8 cellular contexts compared by ENCODE assay signal in the genomic region with DNA sequence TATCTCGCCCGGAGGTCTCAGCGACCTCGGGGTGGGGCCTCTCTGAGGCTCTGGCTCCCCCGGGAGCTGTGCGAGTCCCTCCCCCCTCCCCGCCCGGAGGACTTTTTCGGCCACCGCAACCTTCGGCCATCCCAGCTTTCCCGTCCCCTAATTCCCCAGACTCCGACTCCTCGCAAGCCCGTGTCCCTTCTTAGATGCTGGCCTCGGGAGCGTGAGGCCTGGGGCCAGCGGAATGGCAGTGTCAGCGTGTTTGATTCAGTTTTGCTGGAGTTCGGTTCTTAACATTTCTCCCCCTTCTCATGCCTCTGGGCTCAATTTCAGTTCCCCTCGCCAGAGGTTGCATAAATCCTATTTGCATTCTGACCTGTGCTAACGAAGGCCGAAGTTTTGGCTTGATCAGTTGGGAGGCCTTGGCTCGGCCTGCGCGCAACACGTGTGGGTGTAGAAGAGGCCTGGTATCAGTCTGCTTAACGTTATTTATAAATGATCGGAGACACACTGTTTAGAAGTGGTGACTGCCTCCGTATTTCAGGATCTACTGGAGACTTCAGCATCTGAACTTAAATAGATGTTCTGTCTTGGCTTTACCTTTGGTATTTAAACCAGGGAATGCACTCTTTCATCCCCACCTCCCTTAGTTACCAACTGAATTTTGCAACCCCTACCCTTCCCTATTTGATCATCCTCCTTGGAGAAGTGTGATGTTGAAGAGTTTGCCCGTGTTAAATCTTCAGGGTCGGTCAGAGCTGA. TPM values are rescaled to one million over a fixed set of nuclear protein-coding genes. Genes with fewer than 3 reads are reported as not detected.
DNase-seq lines count a peak whose midpoint lies in the region; ATAC-seq lines count a peak whose summit lies in the region.

No MANE protein-coding gene starts in this region.

- H3K4me1 Mint-ChIP-seq in activated T-cell treated with anti-CD3 and anti-CD28 coated beads, Interleukin-2, amount 50 U/mL, for 4 hours (ENCODE audit: low read depth) = peaks cover 67% of the 10 kb centered on the region
- H3K4me1 Mint-ChIP-seq in natural killer cell treated with Interleukin-12 subunit alpha and Interleukin-12 subunit beta and Interleukin-15 and Interleukin-18, amount 100 ng/mL, for 72 hours (ENCODE audit: low read depth in 2 of 2) = peaks cover 56 to 69% of the 10 kb centered on the region in 2 donors

- H3K27me3 Mint-ChIP-seq in activated T-cell treated with anti-CD3 and anti-CD28 coated beads, Interleukin-2, amount 50 U/mL, for 4 hours (ENCODE audit: low read depth) = no peaks in the 10 kb centered on the region
- H3K27me3 Mint-ChIP-seq in natural killer cell treated with Interleukin-12 subunit alpha and Interleukin-12 subunit beta and Interleukin-15 and Interleukin-18, amount 100 ng/mL, for 72 hours = no peaks in the 10 kb centered on the region

- ATAC-seq in activated T-cell treated with anti-CD3 and anti-CD28 coated beads, Interleukin-2, amount 50 U/mL, for 4 hours = no peak
- no peak for ATAC-seq in natural killer cell treated with Interleukin-12 subunit alpha and Interleukin-12 subunit beta and Interleukin-15 and Interleukin-18, amount 100 ng/mL, for 72 hours

- H3K9me3 Mint-ChIP-seq in activated T-cell treated with anti-CD3 and anti-CD28 coated beads, Interleukin-2, amount 50 U/mL, for 4 hours = no peaks in the 10 kb centered on the region
- no peaks in the 10 kb centered on the region for H3K9me3 Mint-ChIP-seq in natural killer cell treated with Interleukin-12 subunit alpha and Interleukin-12 subunit beta and Interleukin-15 and Interleukin-18, amount 100 ng/mL, for 72 hours

- in situ Hi-C loops in Caki2 (cut with HindIII; ENCODE audit: low pct_unique_long_range_greater_than_20kb, low sequenced_read_pairs) = no loop called here

- DNase-seq in Caki2 (ENCODE audit: low read depth) (peak; percentile 12), Kasumi-1 (lab: John Stamatoyannopoulos, UW) (peak; percentile 33 to 40), fibroblast of the conjunctiva (ENCODE audit: low read depth) (peak; percentile 28), ureter (ENCODE audit: low spot score) (peak; percentile 54), NCI-H226 (no peak), NCI-H345 (lab: John Stamatoyannopoulos, UW) (no peak)
- DNase-seq in activated T-cell treated with anti-CD3 and anti-CD28 coated beads, Interleukin-2, amount 50 U/mL, for 4 hours = peak; percentile 7
- DNase-seq in natural killer cell treated with Interleukin-12 subunit alpha and Interleukin-12 subunit beta and Interleukin-15 and Interleukin-18, amount 100 ng/mL, for 72 hours (ENCODE audit: low spot score) = no peak

- peak overlapping the region; percentile 91 for H3K4me3 Mint-ChIP-seq in activated T-cell treated with anti-CD3 and anti-CD28 coated beads, Interleukin-2, amount 50 U/mL, for 4 hours
- H3K4me3 Mint-ChIP-seq in natural killer cell treated with Interleukin-12 subunit alpha and Interleukin-12 subunit beta and Interleukin-15 and Interleukin-18, amount 100 ng/mL, for 72 hours = peak overlapping the region; percentile 90

- H3K36me3 Mint-ChIP-seq in activated T-cell treated with anti-CD3 and anti-CD28 coated beads, Interleukin-2, amount 50 U/mL, for 4 hours (ENCODE audit: insufficient read depth) = peaks cover 37% of the 10 kb centered on the region
- H3K36me3 Mint-ChIP-seq in natural killer cell treated with Interleukin-12 subunit alpha and Interleukin-12 subunit beta and Interleukin-15 and Interleukin-18, amount 100 ng/mL, for 72 hours = peaks cover 40% of the 10 kb centered on the region

- peak overlapping the region; percentile 86 to 99 for H3K27ac Mint-ChIP-seq in natural killer cell treated with Interleukin-12 subunit alpha and Interleukin-12 subunit beta and Interleukin-15 and Interleukin-18, amount 100 ng/mL, for 72 hours

RNA-seq across cellular contexts. Expression of gene HSP90B1, which starts 0.8 kb away (rescaled TPM):
- total RNA-seq in Caki2 (2014; rRNA removed; shearing (Covaris generic); ENCODE audit: low replicate concordance) = 186 and 205 TPM in 2 replicates
- 100 to 1,000 TPM; 422 to 538 (median 503) TPM for total RNA-seq in activated T-cell treated with anti-CD3 and anti-CD28 coated beads, Interleukin-2, amount 50 U/mL, for 4 hours
- total RNA-seq in natural killer cell treated with Interleukin-12 subunit alpha and Interleukin-12 subunit beta and Interleukin-15 and Interleukin-18, amount 100 ng/mL, for 72 hours = 100 to 1,000 TPM; 621 to 706 TPM
- total RNA-seq in ureter = 426 TPM

RNA-seq across cellular contexts. Expression of gene TDG, which starts 34.7 kb away (rescaled TPM):
- 16.9 and 17.2 TPM in 2 replicates for total RNA-seq in Caki2 (2014; rRNA removed; shearing (Covaris generic); ENCODE audit: low replicate concordance)
- total RNA-seq in activated T-cell treated with anti-CD3 and anti-CD28 coated beads, Interleukin-2, amount 50 U/mL, for 4 hours = 10 to 100 TPM; 49.6 to 58.3 (median 50.0) TPM
- 10 to 100 TPM; 50.8 to 55.2 TPM for total RNA-seq in natural killer cell treated with Interleukin-12 subunit alpha and Interleukin-12 subunit beta and Interleukin-15 and Interleukin-18, amount 100 ng/mL, for 72 hours
- total RNA-seq in ureter = 24.9 TPM

Comparison
In these comparisons a context has a peak if more than half of its experiments do, and no peak if none do; other contexts are left out.
1. DNase-seq: peak in Caki2 (single experiment), Kasumi-1 (2 of 2), activated T-cell treated with anti-CD3 and anti-CD28 coated beads, Interleukin-2, amount 50 U/mL, for 4 hours (single experiment), fibroblast of the conjunctiva (single experiment) and ureter (single experiment); none in natural killer cell treated with Interleukin-12 subunit alpha and Interleukin-12 subunit beta and Interleukin-15 and Interleukin-18, amount 100 ng/mL, for 72 hours (single experiment), NCI-H226 (single experiment) and NCI-H345 (single experiment).